In the genomic region with DNA sequence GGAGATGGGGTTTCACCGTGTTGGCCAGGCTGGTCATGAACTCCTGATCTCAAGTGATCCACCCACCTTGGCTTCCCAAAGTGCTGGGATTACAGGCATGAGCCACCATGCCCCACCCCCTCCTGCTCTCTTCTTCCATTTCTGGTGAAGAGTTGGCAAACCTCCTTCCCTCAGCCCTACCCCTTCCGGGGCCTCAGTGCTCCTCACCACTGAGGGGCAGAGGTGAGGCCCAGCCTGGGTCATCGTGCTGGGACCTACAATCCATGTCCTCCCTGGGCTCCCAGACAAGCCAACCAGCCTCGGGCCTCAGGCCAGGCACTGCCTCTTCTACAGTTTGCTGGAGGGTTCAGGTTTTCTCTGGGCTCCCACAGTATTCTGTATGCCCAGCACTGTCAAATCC, we compare ENCODE assay signal across 6 cellular contexts. TPM values are rescaled to one million over a fixed set of nuclear protein-coding genes. Genes with fewer than 3 reads are reported as not detected.
"Had no signal": no experiment of that assay in that cellular context is flagged by ENCODE, and none has a peak within 500 bp of the region (broad histone marks: within the 10 kb centered on the region; RNA-seq: fewer than 3 reads in every experiment).

No MANE protein-coding gene starts in this region.

- H2AFZ ChIP-seq: GM23338 had no signal

- H3K4me3 ChIP-seq: GM23338 had no signal

- DNase-seq: H9, HCEC 1CT had no signal

- H3K9me3 Mint-ChIP-seq: GM23338, H9, IgD-negative memory B cell had no signal

- H3K4me3 Mint-ChIP-seq: GM23338, H9, IgD-negative memory B cell had no signal

- H3K27ac ChIP-seq: HL-60 had no signal

- H3K4me1 Mint-ChIP-seq: IgD-negative memory B cell had no signal

- H3K27ac Mint-ChIP-seq: GM23338 had no signal

- H3K4me2 ChIP-seq: GM23338 had no signal

RNA-seq across cellular contexts. Expression of a gene that starts 14.8 kb away (rescaled TPM):
- total RNA-seq: HepG2 had no signal
- polyA plus RNA-seq: HepG2, IgD-negative memory B cell had no signal
